In the genomic region with DNA sequence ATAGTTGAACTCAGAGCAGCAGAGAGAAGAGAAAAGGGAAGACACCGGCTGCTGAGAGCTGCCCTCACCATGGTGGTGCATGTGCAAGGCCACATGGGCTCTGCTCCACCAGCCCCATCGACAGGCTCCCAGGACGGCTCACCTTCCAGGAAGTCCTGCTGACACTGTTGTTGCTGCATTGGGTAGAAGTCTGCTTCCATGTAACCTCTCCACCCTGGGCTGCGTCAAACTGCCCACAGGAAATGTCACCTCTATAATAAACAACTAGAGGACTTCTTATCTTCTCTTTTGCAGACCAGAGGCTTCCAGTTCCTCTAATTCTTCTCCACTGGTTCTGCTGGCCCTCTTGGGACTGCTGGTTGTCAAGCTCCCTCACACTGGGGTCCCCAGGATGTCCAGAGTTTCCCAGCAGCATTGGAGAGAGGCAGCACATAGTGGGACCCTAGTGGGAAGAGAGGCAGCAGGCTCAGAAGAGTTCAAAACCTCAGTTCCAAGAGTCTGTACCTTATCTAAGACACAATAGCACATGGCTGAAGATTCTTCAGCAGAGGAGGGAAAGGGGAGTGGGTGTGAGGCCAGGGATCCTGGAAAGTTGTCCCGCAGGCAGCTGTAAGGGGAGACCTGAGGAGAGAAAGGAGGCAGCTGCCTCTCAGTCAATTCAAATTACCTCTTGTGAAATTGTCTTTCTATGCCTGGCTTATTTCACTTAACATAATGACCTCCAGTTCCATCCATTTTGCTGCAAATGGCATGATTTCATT, we compare ENCODE assay signal across 1 cellular context.
TF ChIP-seq lines count a peak whose summit lies in the region.

No MANE protein-coding gene starts in this region.

TF ChIP-seq in K562, 482 proteins besides CTCF, POLR2A, EP300 and RAD21 (continued from another document):
- TF ChIP-seq BRF2 (IDR thresholded peaks at IDR 0.05; ENCODE audit: borderline replicate concordance, insufficient read depth, insufficient read length) (no peak), LCOR (CRISPR knock-in tag; IDR thresholded peaks at IDR 0.05) (no peak), MEIS2 (IDR thresholded peaks at IDR 0.05; ENCODE audit: partially characterized antibody) (peak; percentile 27), NR2C2 (CRISPR knock-in tag; IDR thresholded peaks at IDR 0.05) (no peak), NR2C2 (tag; IDR thresholded peaks at IDR 0.05) (peak; percentile 60; the same call in 1 of the 2 replicates), ZBTB7A (IDR thresholded peaks at IDR 0.05; ENCODE audit: borderline replicate concordance, control insufficient read depth, low read depth, low read length) (no peak), SPI1 (IDR thresholded peaks at IDR 0.05; ENCODE audit: borderline replicate concordance, low read depth, low read length) (peak; percentile 71; the same call in 1 of the 2 replicates), ZBTB12 (CRISPR knock-in tag; IDR thresholded peaks at IDR 0.05) (peak; percentile 41; the same call in 1 of the 2 replicates), RFX1 (IDR thresholded peaks at IDR 0.05) (no peak), ZNF717 (CRISPR knock-in tag; IDR thresholded peaks at IDR 0.05) (no peak), ZNF707 (CRISPR knock-in tag; conservative IDR thresholded peaks at IDR 0.05) (no peak), PCBP1 (IDR thresholded peaks at IDR 0.05; ENCODE audit: low read depth, low read length, poor library complexity, severe bottlenecking) (no peak), ZNF12 (CRISPR knock-in tag; IDR thresholded peaks at IDR 0.05) (no peak), ZNF561 (CRISPR knock-in tag; conservative IDR thresholded peaks at IDR 0.05) (no peak), HEY1 (CRISPR knock-in tag; IDR thresholded peaks at IDR 0.05; ENCODE audit: borderline replicate concordance) (no peak), KAT7 (CRISPR knock-in tag; IDR thresholded peaks at IDR 0.05; ENCODE audit: borderline replicate concordance) (no peak), NEUROD1 (IDR thresholded peaks at IDR 0.05; ENCODE audit: borderline replicate concordance, low read depth, low read length, partially characterized antibody) (no peak), ZNF695 (CRISPR knock-in tag; IDR thresholded peaks at IDR 0.05) (0 out of 2 replicates have a peak, but pooled peaks have one; percentile 23), ESRRA (IDR thresholded peaks at IDR 0.05; ENCODE audit: borderline replicate concordance, low read depth) (no peak), SMC3 (conservative IDR thresholded peaks at IDR 0.05; ENCODE audit: insufficient read depth, low read depth, low read length) (no peak), FOXJ2 (tag; IDR thresholded peaks at IDR 0.05) (no peak), E2F1 (CRISPR knock-in tag; IDR thresholded peaks at IDR 0.05) (no peak)
- TF ChIP-seq, protein P1, sequence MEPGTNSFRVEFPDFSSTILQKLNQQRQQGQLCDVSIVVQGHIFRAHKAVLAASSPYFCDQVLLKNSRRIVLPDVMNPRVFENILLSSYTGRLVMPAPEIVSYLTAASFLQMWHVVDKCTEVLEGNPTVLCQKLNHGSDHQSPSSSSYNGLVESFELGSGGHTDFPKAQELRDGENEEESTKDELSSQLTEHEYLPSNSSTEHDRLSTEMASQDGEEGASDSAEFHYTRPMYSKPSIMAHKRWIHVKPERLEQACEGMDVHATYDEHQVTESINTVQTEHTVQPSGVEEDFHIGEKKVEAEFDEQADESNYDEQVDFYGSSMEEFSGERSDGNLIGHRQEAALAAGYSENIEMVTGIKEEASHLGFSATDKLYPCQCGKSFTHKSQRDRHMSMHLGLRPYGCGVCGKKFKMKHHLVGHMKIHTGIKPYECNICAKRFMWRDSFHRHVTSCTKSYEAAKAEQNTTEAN (CRISPR knock-in tag; IDR thresholded peaks at IDR 0.05): no peak
- TF ChIP-seq, protein P2, sequence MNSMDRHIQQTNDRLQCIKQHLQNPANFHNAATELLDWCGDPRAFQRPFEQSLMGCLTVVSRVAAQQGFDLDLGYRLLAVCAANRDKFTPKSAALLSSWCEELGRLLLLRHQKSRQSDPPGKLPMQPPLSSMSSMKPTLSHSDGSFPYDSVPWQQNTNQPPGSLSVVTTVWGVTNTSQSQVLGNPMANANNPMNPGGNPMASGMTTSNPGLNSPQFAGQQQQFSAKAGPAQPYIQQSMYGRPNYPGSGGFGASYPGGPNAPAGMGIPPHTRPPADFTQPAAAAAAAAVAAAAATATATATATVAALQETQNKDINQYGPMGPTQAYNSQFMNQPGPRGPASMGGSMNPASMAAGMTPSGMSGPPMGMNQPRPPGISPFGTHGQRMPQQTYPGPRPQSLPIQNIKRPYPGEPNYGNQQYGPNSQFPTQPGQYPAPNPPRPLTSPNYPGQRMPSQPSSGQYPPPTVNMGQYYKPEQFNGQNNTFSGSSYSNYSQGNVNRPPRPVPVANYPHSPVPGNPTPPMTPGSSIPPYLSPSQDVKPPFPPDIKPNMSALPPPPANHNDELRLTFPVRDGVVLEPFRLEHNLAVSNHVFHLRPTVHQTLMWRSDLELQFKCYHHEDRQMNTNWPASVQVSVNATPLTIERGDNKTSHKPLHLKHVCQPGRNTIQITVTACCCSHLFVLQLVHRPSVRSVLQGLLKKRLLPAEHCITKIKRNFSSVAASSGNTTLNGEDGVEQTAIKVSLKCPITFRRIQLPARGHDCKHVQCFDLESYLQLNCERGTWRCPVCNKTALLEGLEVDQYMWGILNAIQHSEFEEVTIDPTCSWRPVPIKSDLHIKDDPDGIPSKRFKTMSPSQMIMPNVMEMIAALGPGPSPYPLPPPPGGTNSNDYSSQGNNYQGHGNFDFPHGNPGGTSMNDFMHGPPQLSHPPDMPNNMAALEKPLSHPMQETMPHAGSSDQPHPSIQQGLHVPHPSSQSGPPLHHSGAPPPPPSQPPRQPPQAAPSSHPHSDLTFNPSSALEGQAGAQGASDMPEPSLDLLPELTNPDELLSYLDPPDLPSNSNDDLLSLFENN (IDR thresholded peaks at IDR 0.05; ENCODE audit: low read depth in 2 of 2, low read length in 2 of 2): no peak
- TF ChIP-seq, protein P3, sequence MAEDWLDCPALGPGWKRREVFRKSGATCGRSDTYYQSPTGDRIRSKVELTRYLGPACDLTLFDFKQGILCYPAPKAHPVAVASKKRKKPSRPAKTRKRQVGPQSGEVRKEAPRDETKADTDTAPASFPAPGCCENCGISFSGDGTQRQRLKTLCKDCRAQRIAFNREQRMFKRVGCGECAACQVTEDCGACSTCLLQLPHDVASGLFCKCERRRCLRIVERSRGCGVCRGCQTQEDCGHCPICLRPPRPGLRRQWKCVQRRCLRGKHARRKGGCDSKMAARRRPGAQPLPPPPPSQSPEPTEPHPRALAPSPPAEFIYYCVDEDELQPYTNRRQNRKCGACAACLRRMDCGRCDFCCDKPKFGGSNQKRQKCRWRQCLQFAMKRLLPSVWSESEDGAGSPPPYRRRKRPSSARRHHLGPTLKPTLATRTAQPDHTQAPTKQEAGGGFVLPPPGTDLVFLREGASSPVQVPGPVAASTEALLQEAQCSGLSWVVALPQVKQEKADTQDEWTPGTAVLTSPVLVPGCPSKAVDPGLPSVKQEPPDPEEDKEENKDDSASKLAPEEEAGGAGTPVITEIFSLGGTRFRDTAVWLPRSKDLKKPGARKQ (CRISPR knock-in tag; IDR thresholded peaks at IDR 0.05): no peak
- TF ChIP-seq, protein P4, sequence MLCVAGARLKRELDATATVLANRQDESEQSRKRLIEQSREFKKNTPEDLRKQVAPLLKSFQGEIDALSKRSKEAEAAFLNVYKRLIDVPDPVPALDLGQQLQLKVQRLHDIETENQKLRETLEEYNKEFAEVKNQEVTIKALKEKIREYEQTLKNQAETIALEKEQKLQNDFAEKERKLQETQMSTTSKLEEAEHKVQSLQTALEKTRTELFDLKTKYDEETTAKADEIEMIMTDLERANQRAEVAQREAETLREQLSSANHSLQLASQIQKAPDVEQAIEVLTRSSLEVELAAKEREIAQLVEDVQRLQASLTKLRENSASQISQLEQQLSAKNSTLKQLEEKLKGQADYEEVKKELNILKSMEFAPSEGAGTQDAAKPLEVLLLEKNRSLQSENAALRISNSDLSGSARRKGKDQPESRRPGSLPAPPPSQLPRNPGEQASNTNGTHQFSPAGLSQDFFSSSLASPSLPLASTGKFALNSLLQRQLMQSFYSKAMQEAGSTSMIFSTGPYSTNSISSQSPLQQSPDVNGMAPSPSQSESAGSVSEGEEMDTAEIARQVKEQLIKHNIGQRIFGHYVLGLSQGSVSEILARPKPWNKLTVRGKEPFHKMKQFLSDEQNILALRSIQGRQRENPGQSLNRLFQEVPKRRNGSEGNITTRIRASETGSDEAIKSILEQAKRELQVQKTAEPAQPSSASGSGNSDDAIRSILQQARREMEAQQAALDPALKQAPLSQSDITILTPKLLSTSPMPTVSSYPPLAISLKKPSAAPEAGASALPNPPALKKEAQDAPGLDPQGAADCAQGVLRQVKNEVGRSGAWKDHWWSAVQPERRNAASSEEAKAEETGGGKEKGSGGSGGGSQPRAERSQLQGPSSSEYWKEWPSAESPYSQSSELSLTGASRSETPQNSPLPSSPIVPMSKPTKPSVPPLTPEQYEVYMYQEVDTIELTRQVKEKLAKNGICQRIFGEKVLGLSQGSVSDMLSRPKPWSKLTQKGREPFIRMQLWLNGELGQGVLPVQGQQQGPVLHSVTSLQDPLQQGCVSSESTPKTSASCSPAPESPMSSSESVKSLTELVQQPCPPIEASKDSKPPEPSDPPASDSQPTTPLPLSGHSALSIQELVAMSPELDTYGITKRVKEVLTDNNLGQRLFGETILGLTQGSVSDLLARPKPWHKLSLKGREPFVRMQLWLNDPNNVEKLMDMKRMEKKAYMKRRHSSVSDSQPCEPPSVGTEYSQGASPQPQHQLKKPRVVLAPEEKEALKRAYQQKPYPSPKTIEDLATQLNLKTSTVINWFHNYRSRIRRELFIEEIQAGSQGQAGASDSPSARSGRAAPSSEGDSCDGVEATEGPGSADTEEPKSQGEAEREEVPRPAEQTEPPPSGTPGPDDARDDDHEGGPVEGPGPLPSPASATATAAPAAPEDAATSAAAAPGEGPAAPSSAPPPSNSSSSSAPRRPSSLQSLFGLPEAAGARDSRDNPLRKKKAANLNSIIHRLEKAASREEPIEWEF (CRISPR knock-in tag; IDR thresholded peaks at IDR 0.05): no peak
- TF ChIP-seq, protein P5, sequence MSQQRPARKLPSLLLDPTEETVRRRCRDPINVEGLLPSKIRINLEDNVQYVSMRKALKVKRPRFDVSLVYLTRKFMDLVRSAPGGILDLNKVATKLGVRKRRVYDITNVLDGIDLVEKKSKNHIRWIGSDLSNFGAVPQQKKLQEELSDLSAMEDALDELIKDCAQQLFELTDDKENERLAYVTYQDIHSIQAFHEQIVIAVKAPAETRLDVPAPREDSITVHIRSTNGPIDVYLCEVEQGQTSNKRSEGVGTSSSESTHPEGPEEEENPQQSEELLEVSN (IDR thresholded peaks at IDR 0.05; ENCODE audit: borderline replicate concordance in 1 of 2, extremely low read depth in 1 of 2, insufficient read depth in 1 of 2, insufficient read length in 1 of 2, low read depth in 1 of 2, low read length in 1 of 2, poor library complexity in 1 of 2, severe bottlenecking in 1 of 2): peak in 1 of 2 experiments; percentile 68
TF ChIP-seq in K562: peak in this region for 15.
